11 cellular contexts compared by ENCODE assay signal in the genomic region with DNA sequence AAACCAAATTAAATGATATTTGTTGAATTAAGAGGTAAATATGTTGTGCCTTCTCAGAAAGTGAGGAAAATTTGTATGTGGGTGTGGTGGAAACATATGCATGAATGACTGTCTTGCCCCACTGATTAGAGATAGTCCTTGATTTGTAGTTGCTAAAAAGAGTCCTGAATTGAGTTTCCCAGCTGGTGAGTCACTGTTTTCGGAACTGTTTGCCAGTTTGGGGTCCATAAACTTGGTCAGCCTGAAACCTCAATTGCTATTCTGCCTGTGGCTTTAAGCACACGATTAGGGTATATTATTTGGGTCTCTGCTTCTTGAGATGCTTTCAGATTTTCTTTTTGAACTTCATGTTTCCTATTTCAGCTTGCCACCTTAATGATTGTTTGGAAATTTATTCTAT. TPM values are rescaled to one million over a fixed set of nuclear protein-coding genes. Genes with fewer than 3 reads are reported as not detected.
DNase-seq lines count a peak whose midpoint lies in the region; ATAC-seq, FAIRE-seq and TF ChIP-seq lines count a peak whose summit lies in the region.
"Had no signal": no experiment of that assay in that cellular context is flagged by ENCODE, and none has a peak within 500 bp of the region (broad histone marks: within the 10 kb centered on the region; RNA-seq: fewer than 3 reads in every experiment).

No MANE protein-coding gene starts in this region.

- H3K36me3 ChIP-seq in mesodermal cell (ENCODE audit: control insufficient read depth, insufficient read depth, low read length) (peaks cover 59% of the 10 kb centered on the region), sigmoid colon (peaks cover 3 to 31% (median 13%) of the 10 kb centered on the region in 4 donors)

- H3K4me3 ChIP-seq in mesodermal cell (ENCODE audit: extremely low read depth, insufficient read depth, low read length, poor library complexity, severe bottlenecking) = no peak overlapping the region
- H3K4me3 ChIP-seq in sigmoid colon = no peak overlapping the region
- H3K4me3 ChIP-seq: body of pancreas had no signal

- 80% methylated on average over 1 of the region's 2 CpGs; no CpG with 5 or more reads in 1 of the 2 experiments for WGBS in mesodermal cell (ENCODE audit: insufficient coverage in 2 of 2), 2 experiments
- WGBS in sigmoid colon, 2 donors = 66 to 84% methylated on average over 2 of the region's 2 CpGs

- H3K9me3 ChIP-seq in mesodermal cell (ENCODE audit: control insufficient read depth, low read length) = no peaks in the 10 kb centered on the region
- H3K9me3 ChIP-seq in sigmoid colon = no peaks in the 10 kb centered on the region
- H3K9me3 ChIP-seq: body of pancreas had no signal

- TF ChIP-seq EP300 in sigmoid colon (IDR thresholded peaks at IDR 0.05) = no peak

- no peak for FAIRE-seq in HTR-8/SVneo (lab: Jason Lieb, UNC)

- no peak for TF ChIP-seq CTCF in sigmoid colon (IDR thresholded peaks at IDR 0.05)

- peak; percentile 36 for ATAC-seq in GM21390 (IDR thresholded peaks at IDR 0.05; ENCODE audit: unreplicated experiment)
- ATAC-seq: body of pancreas had no signal

- no peaks in the 10 kb centered on the region for H3K27me3 ChIP-seq in sigmoid colon
- H3K27me3 ChIP-seq: body of pancreas had no signal

- H3K27ac ChIP-seq in mesodermal cell (ENCODE audit: low read depth, low read length, severe bottlenecking) (peak overlapping the region; percentile 31), sigmoid colon (peak overlapping the region in 1 of 4 donors; percentile 71)
- H3K27ac ChIP-seq: body of pancreas had no signal

- DNase-seq in EL (peak; percentile 1), M059J (ENCODE audit: low read depth) (peak; percentile 3), HTR-8/SVneo (ENCODE audit: insufficient read length, low spot score) (no peak), RKO (ENCODE audit: low spot score) (no peak), H4 (ENCODE audit: low spot score) (no peak), sigmoid colon (no peak)
- DNase-seq: body of pancreas, NCI-H1436 treated with DMSO at 0.1 percent for 48 hours, T-helper 1 cell had no signal

- H3K4me1 ChIP-seq in mesodermal cell (ENCODE audit: control insufficient read depth, insufficient read depth, low read length, poor library complexity, severe bottlenecking) (peaks cover 10% of the 10 kb centered on the region), sigmoid colon (peaks cover 0 to 24% (median 14%) of the 10 kb centered on the region in 4 donors)
- H3K4me1 ChIP-seq: body of pancreas had no signal

- intact Hi-C loops in sigmoid colon (cut with DNase I) = no loop called here

- no peak for TF ChIP-seq POLR2A in sigmoid colon (IDR thresholded peaks at IDR 0.05)

RNA-seq across cellular contexts. Expression of a gene that starts 53.3 kb away (rescaled TPM):
- 12.0 and 16.6 TPM in 2 replicates for total RNA-seq in M059J (2014; rRNA removed; shearing (Covaris generic))
- polyA plus RNA-seq in mesodermal cell (2013, experiment 1 of 2) = 26.5 TPM
- polyA plus RNA-seq in mesodermal cell (2013, experiment 2 of 2) = 24.8 TPM
- total RNA-seq in H4 (2014; rRNA removed; shearing (Covaris generic)) = 11.8 and 16.0 TPM in 2 replicates
- 10 to 100 TPM; 22.1 to 27.2 (median 22.7) TPM for total RNA-seq in sigmoid colon
- polyA plus RNA-seq in sigmoid colon = 1 to 10 TPM; 3.2 to 8.1 (median 3.6) TPM

Comparison
In these comparisons a context has a peak if more than half of its experiments do, and no peak if none do; other contexts are left out.
1. DNase-seq: peak in EL (single experiment) and M059J (single experiment); none in HTR-8/SVneo (single experiment), RKO (single experiment), H4 (single experiment) and sigmoid colon (single experiment).